In genomic region chr4:154471924-154472323, GRCh38 we compare ENCODE assay signal across 13 cellular contexts. TPM values are rescaled to one million over a fixed set of nuclear protein-coding genes. Genes with fewer than 3 reads are reported as not detected.
A peak's percentile ranks its signal among the peaks of the same experiment; 100 is the strongest.
DNase-seq lines count a peak whose midpoint lies in the region; ATAC-seq lines count a peak whose summit lies in the region.
"Had no signal": no experiment of that assay in that cellular context is flagged by ENCODE, and none has a peak within 500 bp of the region (broad histone marks: within the 10 kb centered on the region; RNA-seq: fewer than 3 reads in every experiment).

No MANE protein-coding gene starts in this region.

- peak; percentile 73 for ATAC-seq in GM19395 (IDR thresholded peaks at IDR 0.05; ENCODE audit: unreplicated experiment)
- ATAC-seq in HG02938 (IDR thresholded peaks at IDR 0.05; ENCODE audit: unreplicated experiment): peak; percentile 73
- ATAC-seq: activated CD4-positive, CD25-positive, alpha-beta regulatory T cell treated with anti-CD3 and anti-CD28 coated beads, Interleukin-2, amount 50 U/mL, for 24 hours; naive thymus-derived CD4-positive, alpha-beta T cell had no signal

- no peak overlapping the region for H3K27ac Mint-ChIP-seq in CD8-positive, alpha-beta memory T cell
- H3K27ac Mint-ChIP-seq: activated naive CD8-positive, alpha-beta T cell treated with anti-CD3 and anti-CD28 coated beads, Interleukin-2, amount 10 ng/mL, durations not matched to agents 7 days and 5 days; naive thymus-derived CD4-positive, alpha-beta T cell had no signal

- no peak overlapping the region for H3K4me3 Mint-ChIP-seq in CD8-positive, alpha-beta memory T cell
- H3K4me3 Mint-ChIP-seq: activated naive CD8-positive, alpha-beta T cell treated with anti-CD3 and anti-CD28 coated beads, Interleukin-2, amount 10 ng/mL, durations not matched to agents 7 days and 5 days; naive thymus-derived CD4-positive, alpha-beta T cell had no signal

- H3K27me3 ChIP-seq in CD8-positive, alpha-beta memory T cell (ENCODE audit: insufficient read depth, low read length, poor library complexity, severe bottlenecking): no peaks in the 10 kb centered on the region

- H3K4me3 ChIP-seq in CD8-positive, alpha-beta memory T cell (ENCODE audit: low read length): no peak overlapping the region

- no peaks in the 10 kb centered on the region for H3K9me3 ChIP-seq in CD8-positive, alpha-beta memory T cell (ENCODE audit: low read length)

- POLR2A ChIA-PET in CD8-positive, alpha-beta memory T cell (lab: Charles Lee): no interaction called here

- H3K27ac ChIP-seq in CD8-positive, alpha-beta memory T cell (ENCODE audit: low read depth, low read length): no peak overlapping the region

- H3K4me1 ChIP-seq in CD8-positive, alpha-beta memory T cell (ENCODE audit: insufficient read depth, low read length): no peaks in the 10 kb centered on the region

- no peaks in the 10 kb centered on the region for H3K9me3 Mint-ChIP-seq in CD8-positive, alpha-beta memory T cell
- H3K9me3 Mint-ChIP-seq: activated naive CD8-positive, alpha-beta T cell treated with anti-CD3 and anti-CD28 coated beads, Interleukin-2, amount 10 ng/mL, durations not matched to agents 7 days and 5 days; naive thymus-derived CD4-positive, alpha-beta T cell had no signal

- no peaks in the 10 kb centered on the region for H3K4me1 Mint-ChIP-seq in CD8-positive, alpha-beta memory T cell
- H3K4me1 Mint-ChIP-seq: activated naive CD8-positive, alpha-beta T cell treated with anti-CD3 and anti-CD28 coated beads, Interleukin-2, amount 10 ng/mL, durations not matched to agents 7 days and 5 days; naive thymus-derived CD4-positive, alpha-beta T cell had no signal

- in situ Hi-C loops in ACHN (cut with HindIII; ENCODE audit: low pct_ligation_motif_present, low pct_unique_long_range_greater_than_20kb, low sequenced_read_pairs): no loop called here

- DNase-seq in ACHN (peak; percentile 1), M059J (ENCODE audit: low read depth) (peak; percentile 24), NCI-H187 (lab: John Stamatoyannopoulos, UW) (no peak), NCI-H1694 treated with DMSO at 0.1 percent for 48 hours (lab: John Stamatoyannopoulos, UW) (no peak), foreskin melanocyte (no peak)
- no peak for DNase-seq in CD8-positive, alpha-beta memory T cell
- DNase-seq: activated naive CD8-positive, alpha-beta T cell treated with anti-CD3 and anti-CD28 coated beads, Interleukin-2, amount 10 ng/mL, durations not matched to agents 7 days and 5 days; naive thymus-derived CD4-positive, alpha-beta T cell; NCI-H1930; stimulated activated naive CD4-positive, alpha-beta T cell treated with Interleukin-2 at 50 U/mL for 16 hours had no signal

- peaks cover 4 to 33% of the 10 kb centered on the region in 2 donors for H3K27me3 Mint-ChIP-seq in CD8-positive, alpha-beta memory T cell

- no peaks in the 10 kb centered on the region for H3K36me3 Mint-ChIP-seq in CD8-positive, alpha-beta memory T cell
- H3K36me3 Mint-ChIP-seq: activated naive CD8-positive, alpha-beta T cell treated with anti-CD3 and anti-CD28 coated beads, Interleukin-2, amount 10 ng/mL, durations not matched to agents 7 days and 5 days; naive thymus-derived CD4-positive, alpha-beta T cell had no signal

- no peaks in the 10 kb centered on the region for H3K36me3 ChIP-seq in CD8-positive, alpha-beta memory T cell (ENCODE audit: insufficient read depth, low read length)

- CTCF ChIA-PET in CD8-positive, alpha-beta memory T cell (lab: Charles Lee): no interaction called here

RNA-seq across cellular contexts. Expression of gene DCHS2, which starts 19.7 kb away (rescaled TPM):
- total RNA-seq in M059J (2014; rRNA removed; shearing (Covaris generic)): under 0.01 TPM in 1 of 2 replicates, not detected in the other
- total RNA-seq in CD8-positive, alpha-beta memory T cell: under 1 TPM in 1 of 2 experiments, not detected in 1; 0.09 TPM
- polyA plus RNA-seq in CD8-positive, alpha-beta memory T cell: not detected
- polyA plus RNA-seq: naive thymus-derived CD4-positive, alpha-beta T cell had no signal

Comparison
In these comparisons a context has a peak if more than half of its experiments do, and no peak if none do; other contexts are left out.
1. DNase-seq: peak in ACHN (single experiment) and M059J (single experiment); none in NCI-H187 (0 of 2), CD8-positive, alpha-beta memory T cell (0 of 5), NCI-H1694 treated with DMSO at 0.1 percent for 48 hours (single experiment) and foreskin melanocyte (single experiment).